19 cellular contexts compared by ENCODE assay signal in the genomic region with DNA sequence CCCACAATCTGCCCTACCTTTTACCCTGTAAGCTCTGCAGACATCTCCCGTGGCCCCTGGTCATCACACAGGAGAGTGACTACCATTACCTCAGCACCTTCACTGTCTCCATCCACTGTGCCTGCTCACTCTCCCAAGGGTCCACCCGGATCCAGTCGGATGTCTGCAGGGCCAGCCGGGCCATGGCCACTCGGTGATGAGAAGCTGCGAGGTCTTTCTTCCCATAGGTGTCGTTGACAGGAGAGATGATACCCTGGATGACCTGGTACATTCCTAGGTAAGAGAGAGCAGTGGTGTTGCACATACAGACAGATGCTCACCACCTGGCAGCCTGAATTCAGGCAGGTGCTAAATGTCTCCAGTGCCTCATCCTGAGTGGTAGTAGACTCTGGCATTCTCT. TPM values are rescaled to one million over a fixed set of nuclear protein-coding genes. Genes with fewer than 3 reads are reported as not detected.
DNase-seq lines count a peak whose midpoint lies in the region; ATAC-seq and TF ChIP-seq lines count a peak whose summit lies in the region.
"Had no signal": no experiment of that assay in that cellular context is flagged by ENCODE, and none has a peak within 500 bp of the region (broad histone marks: within the 10 kb centered on the region; RNA-seq: fewer than 3 reads in every experiment).

No MANE protein-coding gene starts in this region.

- DNase-seq in NCI-H2171 treated with DMSO at 0.1 percent for 48 hours (lab: John Stamatoyannopoulos, UW) (peak; percentile 23), NCI-H2171 (lab: John Stamatoyannopoulos, UW) (no peak), natural killer cell (no peak), nephron progenitor cell (no peak), NCI-H146 (lab: John Stamatoyannopoulos, UW) (no peak)
- DNase-seq in natural killer cell treated with Interleukin-12 subunit alpha and Interleukin-12 subunit beta and Interleukin-15 and Interleukin-18, amount 100 ng/mL, for 72 hours (ENCODE audit: low spot score) = no peak
- no peak for DNase-seq in activated CD8-positive, alpha-beta memory T cell treated with anti-CD3 and anti-CD28 coated beads, Interleukin-2, amount 10 ng/mL, durations not matched to agents 7 days and 5 days
- DNase-seq: AML-193; BE2C; CD4-positive, alpha-beta T cell; CD8-positive, alpha-beta memory T cell; DMS 273 treated with DMSO at 0.1 percent for 48 hours; DMS79; EL; GDM1; GM23248; HFFc6 had no signal

- CTCF ChIA-PET in activated CD8-positive, alpha-beta memory T cell treated with anti-CD3 and anti-CD28 coated beads, Interleukin-2, amount 10 ng/mL, durations not matched to agents 7 days and 5 days (lab: Charles Lee) = no interaction called here

- TF ChIP-seq CTCF in natural killer cell (IDR thresholded peaks at IDR 0.05) (no peak), nephron progenitor cell (IDR thresholded peaks at IDR 0.05) (no peak)

- H3K36me3 Mint-ChIP-seq in natural killer cell treated with Interleukin-12 subunit alpha and Interleukin-12 subunit beta and Interleukin-15 and Interleukin-18, amount 100 ng/mL, for 72 hours = no peaks in the 10 kb centered on the region
- H3K36me3 Mint-ChIP-seq in natural killer cell (no peaks in the 10 kb centered on the region), nephron progenitor cell (ENCODE audit: low read depth) (no peaks in the 10 kb centered on the region)
- no peaks in the 10 kb centered on the region for H3K36me3 Mint-ChIP-seq in activated CD8-positive, alpha-beta memory T cell treated with anti-CD3 and anti-CD28 coated beads, Interleukin-2, amount 10 ng/mL, durations not matched to agents 7 days and 5 days

- peak; percentile 44 to 57 for ATAC-seq in natural killer cell treated with Interleukin-12 subunit alpha and Interleukin-12 subunit beta and Interleukin-15 and Interleukin-18, amount 100 ng/mL, for 72 hours
- ATAC-seq in natural killer cell = no peak
- ATAC-seq in activated CD8-positive, alpha-beta memory T cell treated with anti-CD3 and anti-CD28 coated beads, Interleukin-2, amount 10 ng/mL, durations not matched to agents 7 days and 5 days = no peak
- ATAC-seq: GM12878 had no signal

- no peak overlapping the region for H3K4me3 Mint-ChIP-seq in natural killer cell treated with Interleukin-12 subunit alpha and Interleukin-12 subunit beta and Interleukin-15 and Interleukin-18, amount 100 ng/mL, for 72 hours
- H3K4me3 Mint-ChIP-seq in natural killer cell (no peak overlapping the region), nephron progenitor cell (no peak overlapping the region)
- no peak overlapping the region for H3K4me3 Mint-ChIP-seq in activated CD8-positive, alpha-beta memory T cell treated with anti-CD3 and anti-CD28 coated beads, Interleukin-2, amount 10 ng/mL, durations not matched to agents 7 days and 5 days
- H3K4me3 Mint-ChIP-seq: CD14-positive monocyte; CD4-positive, alpha-beta T cell; CD8-positive, alpha-beta memory T cell; HFFc6 had no signal

- no peaks in the 10 kb centered on the region for H3K27me3 Mint-ChIP-seq in natural killer cell treated with Interleukin-12 subunit alpha and Interleukin-12 subunit beta and Interleukin-15 and Interleukin-18, amount 100 ng/mL, for 72 hours
- H3K27me3 Mint-ChIP-seq in natural killer cell (ENCODE audit: low read depth in 2 of 2) = no peaks in the 10 kb centered on the region
- H3K27me3 Mint-ChIP-seq in nephron progenitor cell (ENCODE audit: low read depth, poor library complexity) = no peaks in the 10 kb centered on the region
- peaks cover under 1% of the 10 kb centered on the region for H3K27me3 Mint-ChIP-seq in activated CD8-positive, alpha-beta memory T cell treated with anti-CD3 and anti-CD28 coated beads, Interleukin-2, amount 10 ng/mL, durations not matched to agents 7 days and 5 days
- H3K27me3 Mint-ChIP-seq: CD4-positive, alpha-beta T cell; CD8-positive, alpha-beta memory T cell had no signal

- intact Hi-C loops in natural killer cell (cut with micrococcal nuclease) = no loop called here

- H3K27ac Mint-ChIP-seq in natural killer cell treated with Interleukin-12 subunit alpha and Interleukin-12 subunit beta and Interleukin-15 and Interleukin-18, amount 100 ng/mL, for 72 hours = no peak overlapping the region
- H3K27ac Mint-ChIP-seq in natural killer cell (no peak overlapping the region), nephron progenitor cell (peak overlapping the region; percentile 66)
- H3K27ac Mint-ChIP-seq in activated CD8-positive, alpha-beta memory T cell treated with anti-CD3 and anti-CD28 coated beads, Interleukin-2, amount 10 ng/mL, durations not matched to agents 7 days and 5 days = no peak overlapping the region
- H3K27ac Mint-ChIP-seq: CD14-positive monocyte; CD4-positive, alpha-beta T cell; CD8-positive, alpha-beta memory T cell; HFFc6 had no signal

- H3K9me3 Mint-ChIP-seq in natural killer cell treated with Interleukin-12 subunit alpha and Interleukin-12 subunit beta and Interleukin-15 and Interleukin-18, amount 100 ng/mL, for 72 hours = no peaks in the 10 kb centered on the region
- H3K9me3 Mint-ChIP-seq in natural killer cell (no peaks in the 10 kb centered on the region), nephron progenitor cell (no peaks in the 10 kb centered on the region)
- H3K9me3 Mint-ChIP-seq in activated CD8-positive, alpha-beta memory T cell treated with anti-CD3 and anti-CD28 coated beads, Interleukin-2, amount 10 ng/mL, durations not matched to agents 7 days and 5 days (ENCODE audit: low read depth) = no peaks in the 10 kb centered on the region
- H3K9me3 Mint-ChIP-seq: CD14-positive monocyte; CD4-positive, alpha-beta T cell; CD8-positive, alpha-beta memory T cell had no signal

- H3K4me1 Mint-ChIP-seq in natural killer cell treated with Interleukin-12 subunit alpha and Interleukin-12 subunit beta and Interleukin-15 and Interleukin-18, amount 100 ng/mL, for 72 hours (ENCODE audit: low read depth in 2 of 2) = no peaks in the 10 kb centered on the region
- H3K4me1 Mint-ChIP-seq in natural killer cell = no peaks in the 10 kb centered on the region
- H3K4me1 Mint-ChIP-seq in nephron progenitor cell = no peaks in the 10 kb centered on the region
- no peaks in the 10 kb centered on the region for H3K4me1 Mint-ChIP-seq in activated CD8-positive, alpha-beta memory T cell treated with anti-CD3 and anti-CD28 coated beads, Interleukin-2, amount 10 ng/mL, durations not matched to agents 7 days and 5 days
- H3K4me1 Mint-ChIP-seq: CD8-positive, alpha-beta memory T cell had no signal

RNA-seq across cellular contexts. Expression of a gene that starts 39.2 kb away (rescaled TPM):
- total RNA-seq in natural killer cell treated with Interleukin-12 subunit alpha and Interleukin-12 subunit beta and Interleukin-15 and Interleukin-18, amount 100 ng/mL, for 72 hours = not detected
- not detected for total RNA-seq in natural killer cell
- total RNA-seq in activated CD8-positive, alpha-beta memory T cell treated with anti-CD3 and anti-CD28 coated beads, Interleukin-2, amount 10 ng/mL, durations not matched to agents 7 days and 5 days = not detected
- total RNA-seq: CD4-positive, alpha-beta T cell; CD8-positive, alpha-beta memory T cell; GM23248; HFFc6 had no signal

Comparison
In these comparisons a context has a peak if more than half of its experiments do, and no peak if none do; other contexts are left out.
1. ATAC-seq: peak in natural killer cell treated with Interleukin-12 subunit alpha and Interleukin-12 subunit beta and Interleukin-15 and Interleukin-18, amount 100 ng/mL, for 72 hours (2 of 2); none in natural killer cell (0 of 3) and activated CD8-positive, alpha-beta memory T cell treated with anti-CD3 and anti-CD28 coated beads, Interleukin-2, amount 10 ng/mL, durations not matched to agents 7 days and 5 days (single experiment).